22 cellular contexts compared by ENCODE assay signal in genomic region chr20:37430044-37430443, GRCh38.
DNase-seq lines count a peak whose midpoint lies in the region; ATAC-seq, FAIRE-seq and TF ChIP-seq lines count a peak whose summit lies in the region.
"Had no signal": no experiment of that assay in that cellular context is flagged by ENCODE, and none has a peak within 500 bp of the region (broad histone marks: within the 10 kb centered on the region; RNA-seq: fewer than 3 reads in every experiment).

No MANE protein-coding gene starts in this region.

- H3K27me3 ChIP-seq in bronchial epithelial cell (ENCODE audit: control insufficient read depth, insufficient read depth, low read length): peaks cover 15% of the 10 kb centered on the region
- H3K27me3 ChIP-seq in mammary epithelial cell (ENCODE audit: insufficient read depth, low read length): peaks cover 3% of the 10 kb centered on the region
- H3K27me3 ChIP-seq: BE2C; BLaER1 treated with 17β-estradiol and CSF1 and Interleukin-3, amounts not matched to agents 10 nM and 100 nM had no signal

- intact Hi-C loops in mammary epithelial cell (cut with micrococcal nuclease): no loop called here

- no peak for ATAC-seq in SK-N-SH treated with all-trans-retinoic acid at 6 μM for 48 hours
- ATAC-seq: A549, HCT116 had no signal

- FAIRE-seq in bronchial epithelial cell (lab: Jason Lieb, UNC): peak; percentile 13
- FAIRE-seq: A549, G401.6, GM19239 had no signal

- no peak overlapping the region for H3K4me2 ChIP-seq in mammary epithelial cell (ENCODE audit: insufficient read depth, low read depth, low read length)
- H3K4me2 ChIP-seq: A549; BLaER1 treated with 17β-estradiol and CSF1 and Interleukin-3, amounts not matched to agents 10 nM and 100 nM had no signal

- TF ChIP-seq CTCF in HEK293 (tag by site-specific recombination; IDR thresholded peaks at IDR 0.05) (no peak), bronchial epithelial cell (IDR thresholded peaks at IDR 0.05; ENCODE audit: insufficient read depth, low read length, severe bottlenecking) (no peak), mammary epithelial cell (conservative IDR thresholded peaks at IDR 0.05 in 1 of 2, IDR thresholded peaks at IDR 0.05 in 1 of 2; ENCODE audit: extremely low read depth in 1 of 2, insufficient read depth in 1 of 2, low read depth in 1 of 2, low read length in 2 of 2) (no peak)

- BruUV-seq in mammary epithelial cell (replicated peaks; lab: Mats Ljungman, UMichigan): no TSS peak

- H3K9ac ChIP-seq in mammary epithelial cell (ENCODE audit: insufficient read depth, low read length): no peak overlapping the region
- H3K9ac ChIP-seq: BLaER1 treated with 17β-estradiol and CSF1 and Interleukin-3, amounts not matched to agents 10 nM and 100 nM; GM23248 had no signal

- CTCF ChIA-PET in HEK293 (lab: Yijun Ruan, JAX) (no interaction called here), mammary epithelial cell (lab: Charles Lee; ENCODE audit: low non-redundant PET) (no interaction called here)

- POLR2A ChIA-PET in HEK293 (lab: Yijun Ruan, JAX): no interaction called here

- no peak overlapping the region for H3K4me3 ChIP-seq in HEK293 (ENCODE audit: low read depth, low read length)
- no peak overlapping the region for H3K4me3 ChIP-seq in bronchial epithelial cell (ENCODE audit: low read depth, low read length)
- H3K4me3 ChIP-seq in mammary epithelial cell (replicated peaks in 1 of 3; ENCODE audit: insufficient read depth in 1 of 3, low read depth in 2 of 3, low read length in 3 of 3): no peak overlapping the region
- H3K4me3 ChIP-seq: A549; BLaER1 treated with 17β-estradiol and CSF1 and Interleukin-3, amounts not matched to agents 10 nM and 100 nM; GM23248 had no signal

- H3K9me3 ChIP-seq in HEK293 (ENCODE audit: control insufficient read depth, insufficient read depth, low read depth, low read length) (no peaks in the 10 kb centered on the region), mammary epithelial cell (replicated peaks; ENCODE audit: insufficient read depth, low read length) (no peaks in the 10 kb centered on the region)
- H3K9me3 ChIP-seq: A549; BE2C; BLaER1 treated with 17β-estradiol and CSF1 and Interleukin-3, amounts not matched to agents 10 nM and 100 nM had no signal

- H3K36me3 ChIP-seq in HEK293 (ENCODE audit: control insufficient read depth in 2 of 2, insufficient read depth in 1 of 2, low read length in 2 of 2) (no peaks in the 10 kb centered on the region), bronchial epithelial cell (ENCODE audit: control insufficient read depth, insufficient read depth, low read length) (no peaks in the 10 kb centered on the region), mammary epithelial cell (ENCODE audit: insufficient read depth, low read length) (no peaks in the 10 kb centered on the region)
- H3K36me3 ChIP-seq: BE2C; BLaER1 treated with 17β-estradiol and CSF1 and Interleukin-3, amounts not matched to agents 10 nM and 100 nM had no signal

- in situ Hi-C loops in mammary epithelial cell (cut with MboI; ENCODE audit: low sequenced_read_pairs in 2 of 2): no loop called here

- H3K27ac ChIP-seq in HEK293 (ENCODE audit: extremely low read depth, low read depth, low read length) (no peak overlapping the region), angular gyrus (ENCODE audit: low read depth, low read length) (peak overlapping the region; percentile 14), mammary epithelial cell (ENCODE audit: insufficient read depth, low read depth, low read length) (no peak overlapping the region)
- H3K27ac ChIP-seq: A549; BLaER1 treated with 17β-estradiol and CSF1 and Interleukin-3, amounts not matched to agents 10 nM and 100 nM; GM23248 had no signal

- no peaks in the 10 kb centered on the region for H3K79me2 ChIP-seq in mammary epithelial cell (ENCODE audit: insufficient read depth, low read length)

- no peaks in the 10 kb centered on the region for H4K20me1 ChIP-seq in mammary epithelial cell (ENCODE audit: insufficient read depth, low read length)
- H4K20me1 ChIP-seq: BLaER1 treated with 17β-estradiol and CSF1 and Interleukin-3, amounts not matched to agents 10 nM and 100 nM had no signal

- no peak for DNase-seq in bronchial epithelial cell (ENCODE audit: low read depth)
- no peak for DNase-seq in mammary epithelial cell
- no peak for DNase-seq in COR-L47 (lab: John Stamatoyannopoulos, UW)
- DNase-seq: 8988T; ACHN; AML-193; BE2C; Calu3; CD4-positive, alpha-beta T cell; CD8-positive, alpha-beta memory T cell; DND-41; GM23248; H9; HFFc6 had no signal

- dilution Hi-C loops in mammary epithelial cell (cut with HindIII; ENCODE audit: low sequenced_read_pairs): no loop called here

- H3K4me1 ChIP-seq in HEK293 (ENCODE audit: control insufficient read depth, insufficient read depth, low read length) (no peaks in the 10 kb centered on the region), mammary epithelial cell (ENCODE audit: insufficient read depth, low read length) (no peaks in the 10 kb centered on the region)
- H3K4me1 ChIP-seq: A549, BE2C had no signal

- H2AFZ ChIP-seq in mammary epithelial cell (ENCODE audit: low read depth, low read length): no peak overlapping the region
- H2AFZ ChIP-seq: GM23248 had no signal

TF ChIP-seq in HEK293, 187 proteins besides CTCF, POLR2A, EP300 and RAD21:
- TF ChIP-seq ZNF366 (tag by site-specific recombination; conservative IDR thresholded peaks at IDR 0.05) (peak; percentile 92), ZFHX2 (tag by site-specific recombination; conservative IDR thresholded peaks at IDR 0.05) (peak; percentile 85), ZNF558 (tag by site-specific recombination; IDR thresholded peaks at IDR 0.05) (no peak), ZNF521 (tag by site-specific recombination; IDR thresholded peaks at IDR 0.05) (0 out of 2 replicates have a peak, but pooled peaks have one; percentile 44), EGR2 (tag by site-specific recombination; IDR thresholded peaks at IDR 0.05; ENCODE audit: low read depth) (peak; percentile 97), ZBTB17 (tag by site-specific recombination; IDR thresholded peaks at IDR 0.05) (peak; percentile 44; the same call in 1 of the 2 replicates)

TF ChIP-seq in SK-N-SH treated with all-trans-retinoic acid at 6 μM for 48 hours, 23 proteins besides CTCF, POLR2A, EP300 and RAD21:
- TF ChIP-seq CSRNP3 (CRISPR knock-in tag; IDR thresholded peaks at IDR 0.05) (no peak), ZNF565 (CRISPR knock-in tag; conservative IDR thresholded peaks at IDR 0.05; ENCODE audit: low read depth) (no peak), GLIS3 (CRISPR knock-in tag; IDR thresholded peaks at IDR 0.05) (no peak), PPARA (CRISPR knock-in tag; IDR thresholded peaks at IDR 0.05; ENCODE audit: borderline replicate concordance) (no peak), ESRRG (CRISPR knock-in tag; IDR thresholded peaks at IDR 0.05) (no peak), ZNF8 (CRISPR knock-in tag; IDR thresholded peaks at IDR 0.05) (no peak), TSHZ2 (CRISPR knock-in tag; IDR thresholded peaks at IDR 0.05) (no peak)
TF ChIP-seq in SK-N-SH treated with all-trans-retinoic acid at 6 μM for 48 hours: peak in this region for 0.
